1 cellular context compared by ENCODE assay signal in genomic region chr17:75270218-75270965, GRCh38.
A peak's percentile ranks its signal among the peaks of the same experiment; 100 is the strongest.
TF ChIP-seq lines count a peak whose summit lies in the region.

No MANE protein-coding gene starts in this region.

TF ChIP-seq in endothelial cell of umbilical vein, 7 proteins besides CTCF, POLR2A, EP300 and RAD21:
- peak; percentile 58 for TF ChIP-seq POLR2AphosphoS5 (IDR thresholded peaks at IDR 0.05; ENCODE audit: insufficient read depth, low read depth, low read length)
- TF ChIP-seq GATA2 (IDR thresholded peaks at IDR 0.05; ENCODE audit: insufficient read depth, insufficient read length, low read depth, low read length), result no peak
